Comparison of ENCODE assay signal across 1 cellular context in genomic region chr12:124319368-124320050, GRCh38.
TF ChIP-seq lines count a peak whose summit lies in the region.

No MANE protein-coding gene starts in this region.

TF ChIP-seq in H1, 55 proteins besides CTCF, POLR2A, EP300 and RAD21:
- no peak for TF ChIP-seq EZH2 (IDR thresholded peaks at IDR 0.05; ENCODE audit: low read depth, low read length, severe bottlenecking)
- no peak for TF ChIP-seq SIN3A (conservative IDR thresholded peaks at IDR 0.05 in 1 of 2, IDR thresholded peaks at IDR 0.05 in 1 of 2; ENCODE audit: low read depth in 1 of 2, low read length in 2 of 2)
- no peak for TF ChIP-seq CBX5 (IDR thresholded peaks at IDR 0.05; ENCODE audit: low read depth, low read length)
- TF ChIP-seq ATF2 (IDR thresholded peaks at IDR 0.05; ENCODE audit: low read length): no peak
- TF ChIP-seq CBX8 (IDR thresholded peaks at IDR 0.05; ENCODE audit: borderline replicate concordance, low read depth, low read length): no peak
- TF ChIP-seq POLR2AphosphoS5 (IDR thresholded peaks at IDR 0.05; ENCODE audit: low read depth, low read length): no peak
- TF ChIP-seq JUN (IDR thresholded peaks at IDR 0.05; ENCODE audit: low read depth, low read length): no peak
TF ChIP-seq in H1: peak in this region for 0.
